Comparison of ENCODE assay signal across 19 cellular contexts in the genomic region with DNA sequence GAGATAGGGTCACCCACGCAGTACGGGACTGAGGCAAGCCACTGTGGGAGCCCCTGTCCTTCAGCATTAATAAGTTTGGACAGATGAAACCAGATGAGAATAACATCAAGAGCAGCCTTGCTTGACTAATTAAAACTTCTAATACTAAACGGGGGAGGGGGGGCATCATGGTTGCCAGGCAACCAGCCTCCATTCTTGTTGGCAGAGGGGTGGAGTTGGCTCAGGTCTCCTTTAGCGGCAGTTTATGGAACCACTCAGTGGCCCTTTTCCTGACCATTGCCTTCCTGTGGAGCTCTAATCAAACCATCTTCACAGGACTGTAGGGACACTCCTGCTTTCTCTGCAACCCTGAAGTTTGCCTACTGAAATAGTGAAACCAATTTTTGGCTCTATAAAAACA. TPM values are rescaled to one million over a fixed set of nuclear protein-coding genes. Genes with fewer than 3 reads are reported as not detected.
"Had no signal": no experiment of that assay in that cellular context is flagged by ENCODE, and none has a peak within 500 bp of the region (broad histone marks: within the 10 kb centered on the region; RNA-seq: fewer than 3 reads in every experiment).

No MANE protein-coding gene starts in this region.

- ATAC-seq: activated CD8-positive, alpha-beta T cell treated with anti-CD3 and anti-CD28 coated beads, Interleukin-2, amount 10 ng/mL, durations not matched to agents 7 days and 5 days; body of pancreas; gastrocnemius medialis; heart left ventricle; naive thymus-derived CD8-positive, alpha-beta T cell; stimulated activated naive B cell treated with anti-CD40 and anti-IgM and Interleukin-4, amounts not matched to agents 10 μg/mL and 1 μg/mL and 100 μg/mL, for 72 hours had no signal

- H3K27me3 ChIP-seq: body of pancreas, gastrocnemius medialis, heart left ventricle, right atrium auricular region, tibial artery, uterus had no signal

- H3K9me3 ChIP-seq: body of pancreas, gastrocnemius medialis, heart left ventricle, left ventricle myocardium inferior, right atrium auricular region, tibial artery, uterus had no signal

- H3K4me3 ChIP-seq: body of pancreas, gastrocnemius medialis, heart left ventricle, left ventricle myocardium inferior, right atrium auricular region, skin epidermis, tibial artery, uterus had no signal

- H3K4me1 ChIP-seq: body of pancreas, gastrocnemius medialis, heart left ventricle, left ventricle myocardium inferior, right atrium auricular region, tibial artery, uterus had no signal

- H3K27ac ChIP-seq: body of pancreas, gastrocnemius medialis, heart left ventricle, left ventricle myocardium inferior, right atrium auricular region, skin epidermis, tibial artery, uterus had no signal

- H3K36me3 ChIP-seq: gastrocnemius medialis, heart left ventricle, left ventricle myocardium inferior, right atrium auricular region, tibial artery, uterus had no signal

- DNase-seq: activated B cell treated with CpG ODN at 0.5 μM for 24 hours; activated CD4-positive, alpha-beta T cell treated with anti-CD3 and anti-CD28 coated beads for 48 hours; activated CD8-positive, alpha-beta memory T cell treated with anti-CD3 and anti-CD28 coated beads, Interleukin-2, amount 50 U/mL, for 4 hours; activated CD8-positive, alpha-beta T cell treated with anti-CD3 and anti-CD28 coated beads, Interleukin-2, amount 10 ng/mL, durations not matched to agents 7 days and 5 days; activated gamma-delta T cell treated with Interleukin-2 at 50 U/mL for 16 hours; erythroblast; gastrocnemius medialis; heart left ventricle; left ventricle myocardium inferior; naive thymus-derived CD8-positive, alpha-beta T cell; stimulated activated CD4-positive, alpha-beta T cell treated with anti-CD3 and anti-CD28 coated beads, Interleukin-15, amount 100 ng/mL, for 24 hours; stimulated activated CD4-positive, alpha-beta T cell treated with anti-CD3 and anti-CD28 coated beads, Interleukin-4, amount 100 ng/mL, for 1 hour; stimulated activated naive B cell treated with anti-CD40 and anti-IgM and Interleukin-4, amounts not matched to agents 10 μg/mL and 1 μg/mL and 100 μg/mL, for 72 hours; T-helper 2 cell; tibial artery; uterus had no signal

RNA-seq across cellular contexts. Expression of gene TMEM150C, which starts 24.3 kb away (rescaled TPM):
- total RNA-seq: activated B cell treated with CpG ODN at 0.5 μM for 24 hours; activated CD8-positive, alpha-beta T cell treated with anti-CD3 and anti-CD28 coated beads, Interleukin-2, amount 10 ng/mL, durations not matched to agents 7 days and 5 days; naive thymus-derived CD8-positive, alpha-beta T cell had no signal
